ENCODE assay signal across 16 cellular contexts in the genomic region with DNA sequence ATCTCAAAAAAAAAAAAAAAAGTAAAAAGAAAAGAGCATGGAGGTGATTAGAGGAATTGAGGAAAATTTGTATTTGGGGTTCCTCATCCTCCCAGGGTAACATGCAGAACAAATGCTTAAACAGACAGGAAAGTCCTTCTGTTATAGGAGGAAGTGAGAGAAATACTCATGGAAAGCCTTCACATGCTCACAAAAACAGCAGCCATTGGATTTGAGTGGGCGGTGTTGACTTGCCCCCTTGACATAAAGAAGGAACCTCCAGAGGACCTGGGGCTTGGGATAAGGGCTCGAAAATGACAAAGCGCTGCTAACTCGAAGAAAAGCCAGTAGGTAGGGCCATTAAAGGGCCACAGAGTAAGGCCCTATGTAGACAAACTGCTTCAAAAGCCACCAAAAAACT. TPM values are rescaled to one million over a fixed set of nuclear protein-coding genes. Genes with fewer than 3 reads are reported as not detected.
DNase-seq lines count a peak whose midpoint lies in the region; ATAC-seq, FAIRE-seq and TF ChIP-seq lines count a peak whose summit lies in the region.
"Had no signal": no experiment of that assay in that cellular context is flagged by ENCODE, and none has a peak within 500 bp of the region (broad histone marks: within the 10 kb centered on the region; RNA-seq: fewer than 3 reads in every experiment).

No MANE protein-coding gene starts in this region.

- H3K4me1 ChIP-seq in right lobe of liver (peaks cover 0 to 11% (median 0%) of the 10 kb centered on the region in 4 donors), ovary (ENCODE audit: insufficient read depth) (no peaks in the 10 kb centered on the region)

- peak overlapping the region; percentile 66 for H3K27ac Mint-ChIP-seq in stimulated activated naive CD8-positive, alpha-beta T cell treated with anti-CD3 and anti-CD28 coated beads, Interleukin-15, Interleukin-2, amounts not matched to agents 100 ng/mL and 50 ng/mL, for 24 hours
- peak overlapping the region; percentile 77 for H3K27ac Mint-ChIP-seq in activated T-helper 1 cell treated with anti-CD3 and anti-CD28 coated beads, Interleukin-12 subunit alpha, Interleukin-12 subunit beta, Interleukin-2, Interleukin-4 antibody, amounts not matched to agents 30 ng/mL and 10 ng/mL and 1 ng/mL, durations not matched to agents 14 hours and 24 hours and 36 hours
- H3K27ac Mint-ChIP-seq: WTC11 had no signal

- TF ChIP-seq POLR2A in right lobe of liver (IDR thresholded peaks at IDR 0.05): no peak
- no peak for TF ChIP-seq POLR2A in ovary (IDR thresholded peaks at IDR 0.05)

- H3K27ac ChIP-seq in right lobe of liver: peak overlapping the region in 1 of 3 donors; percentile 2
- no peak overlapping the region for H3K27ac ChIP-seq in ovary
- H3K27ac ChIP-seq: C4-2B, cardiac muscle cell had no signal

- no peaks in the 10 kb centered on the region for H3K9me3 ChIP-seq in right lobe of liver
- H3K9me3 ChIP-seq in ovary: no peaks in the 10 kb centered on the region

- TF ChIP-seq CTCF in right lobe of liver (IDR thresholded peaks at IDR 0.05) (no peak), ovary (IDR thresholded peaks at IDR 0.05) (no peak)

- H3K4me3 ChIP-seq in right lobe of liver: no peak overlapping the region
- H3K4me3 ChIP-seq in ovary: no peak overlapping the region
- H3K4me3 ChIP-seq: cardiac muscle cell had no signal

- H3K27me3 ChIP-seq in right lobe of liver (no peaks in the 10 kb centered on the region), ovary (no peaks in the 10 kb centered on the region)
- H3K27me3 ChIP-seq: cardiac muscle cell had no signal

- H3K27me3 Mint-ChIP-seq in stimulated activated naive CD8-positive, alpha-beta T cell treated with anti-CD3 and anti-CD28 coated beads, Interleukin-15, Interleukin-2, amounts not matched to agents 100 ng/mL and 50 ng/mL, for 24 hours: no peaks in the 10 kb centered on the region
- no peaks in the 10 kb centered on the region for H3K27me3 Mint-ChIP-seq in activated T-helper 1 cell treated with anti-CD3 and anti-CD28 coated beads, Interleukin-12 subunit alpha, Interleukin-12 subunit beta, Interleukin-2, Interleukin-4 antibody, amounts not matched to agents 30 ng/mL and 10 ng/mL and 1 ng/mL, durations not matched to agents 14 hours and 24 hours and 36 hours (ENCODE audit: insufficient read depth)

- no peaks in the 10 kb centered on the region for H3K36me3 ChIP-seq in right lobe of liver
- H3K36me3 ChIP-seq in ovary: no peaks in the 10 kb centered on the region
- H3K36me3 ChIP-seq: cardiac muscle cell had no signal

- no peak for FAIRE-seq in RCC 7860 (lab: Jason Lieb, UNC)

- DNase-seq in stimulated activated naive CD8-positive, alpha-beta T cell treated with anti-CD3 and anti-CD28 coated beads, Interleukin-15, Interleukin-2, amounts not matched to agents 100 U/mL and 50 U/mL, for 24 hours: no peak
- DNase-seq in activated T-helper 1 cell treated with anti-CD3 and anti-CD28 coated beads, Interleukin-12 subunit alpha, Interleukin-12 subunit beta, Interleukin-2, Interleukin-4 antibody, amounts not matched to agents 30 ng/mL and 10 ng/mL and 1 ng/mL, durations not matched to agents 14 hours and 24 hours and 36 hours (ENCODE audit: low spot score): no peak
- DNase-seq in right lobe of liver: no peak
- no peak for DNase-seq in DMS53 (lab: John Stamatoyannopoulos, UW)
- DNase-seq in RCC 7860 (ENCODE audit: low spot score): no peak
- DNase-seq in ovary: no peak
- DNase-seq: islet precursor cell; Kasumi-1; NCI-H2081; stimulated activated naive CD4-positive, alpha-beta T cell treated with Interleukin-2 at 50 U/mL for 16 hours had no signal

- intact Hi-C loops in activated T-helper 1 cell treated with anti-CD3 and anti-CD28 coated beads, Interleukin-12 subunit alpha, Interleukin-12 subunit beta, Interleukin-2, Interleukin-4 antibody, amounts not matched to agents 30 ng/mL and 10 ng/mL and 1 ng/mL, durations not matched to agents 14 hours and 24 hours and 36 hours (cut with micrococcal nuclease): loop anchor here (2.0 kb wide), 1 partner anchor 14 kb away; no protein-coding TSS in a partner anchor
- intact Hi-C loops in right lobe of liver (cut with DNase I) (no loop called here), ovary (cut with DNase I) (no loop called here)

- no peaks in the 10 kb centered on the region for H3K9me3 Mint-ChIP-seq in stimulated activated naive CD8-positive, alpha-beta T cell treated with anti-CD3 and anti-CD28 coated beads, Interleukin-15, Interleukin-2, amounts not matched to agents 100 ng/mL and 50 ng/mL, for 24 hours
- H3K9me3 Mint-ChIP-seq in activated T-helper 1 cell treated with anti-CD3 and anti-CD28 coated beads, Interleukin-12 subunit alpha, Interleukin-12 subunit beta, Interleukin-2, Interleukin-4 antibody, amounts not matched to agents 30 ng/mL and 10 ng/mL and 1 ng/mL, durations not matched to agents 14 hours and 24 hours and 36 hours: no peaks in the 10 kb centered on the region

- peaks cover 63% of the 10 kb centered on the region for H3K4me1 Mint-ChIP-seq in stimulated activated naive CD8-positive, alpha-beta T cell treated with anti-CD3 and anti-CD28 coated beads, Interleukin-15, Interleukin-2, amounts not matched to agents 100 ng/mL and 50 ng/mL, for 24 hours (ENCODE audit: low read depth)
- peaks cover 27% of the 10 kb centered on the region for H3K4me1 Mint-ChIP-seq in activated T-helper 1 cell treated with anti-CD3 and anti-CD28 coated beads, Interleukin-12 subunit alpha, Interleukin-12 subunit beta, Interleukin-2, Interleukin-4 antibody, amounts not matched to agents 30 ng/mL and 10 ng/mL and 1 ng/mL, durations not matched to agents 14 hours and 24 hours and 36 hours (ENCODE audit: low read depth)

- H3K36me3 Mint-ChIP-seq in stimulated activated naive CD8-positive, alpha-beta T cell treated with anti-CD3 and anti-CD28 coated beads, Interleukin-15, Interleukin-2, amounts not matched to agents 100 ng/mL and 50 ng/mL, for 24 hours (ENCODE audit: low read depth): no peaks in the 10 kb centered on the region
- peaks cover 4% of the 10 kb centered on the region for H3K36me3 Mint-ChIP-seq in activated T-helper 1 cell treated with anti-CD3 and anti-CD28 coated beads, Interleukin-12 subunit alpha, Interleukin-12 subunit beta, Interleukin-2, Interleukin-4 antibody, amounts not matched to agents 30 ng/mL and 10 ng/mL and 1 ng/mL, durations not matched to agents 14 hours and 24 hours and 36 hours (ENCODE audit: low read depth)
- H3K36me3 Mint-ChIP-seq: WTC11 had no signal

- 94% methylated on average over 3 of the region's 4 CpGs for WGBS in right lobe of liver (ENCODE audit: insufficient coverage, low coverage, low lambda C conversion rate, missing lambda C conversion rate)
- 94 to 98% (median 95%) methylated on average over 4 of the region's 4 CpGs for WGBS in ovary, 3 donors

- H3K4me3 Mint-ChIP-seq in stimulated activated naive CD8-positive, alpha-beta T cell treated with anti-CD3 and anti-CD28 coated beads, Interleukin-15, Interleukin-2, amounts not matched to agents 100 ng/mL and 50 ng/mL, for 24 hours: peak overlapping the region; percentile 56
- peak overlapping the region; percentile 53 for H3K4me3 Mint-ChIP-seq in activated T-helper 1 cell treated with anti-CD3 and anti-CD28 coated beads, Interleukin-12 subunit alpha, Interleukin-12 subunit beta, Interleukin-2, Interleukin-4 antibody, amounts not matched to agents 30 ng/mL and 10 ng/mL and 1 ng/mL, durations not matched to agents 14 hours and 24 hours and 36 hours
- H3K4me3 Mint-ChIP-seq: WTC11 had no signal

- TF ChIP-seq EP300 in ovary (IDR thresholded peaks at IDR 0.05): no peak

- no peak for ATAC-seq in stimulated activated naive CD8-positive, alpha-beta T cell treated with anti-CD3 and anti-CD28 coated beads, Interleukin-15, Interleukin-2, amounts not matched to agents 100 U/mL and 50 U/mL, for 24 hours
- ATAC-seq in right lobe of liver: peak; percentile 10 to 55 (median 41)
- no peak for ATAC-seq in HG02678 (IDR thresholded peaks at IDR 0.05; ENCODE audit: unreplicated experiment)
- ATAC-seq: HCT116 had no signal

RNA-seq across cellular contexts. Expression of a gene that starts 17.5 kb away (rescaled TPM):
- 55.0 and 59.9 TPM in 2 replicates for total RNA-seq in activated T-helper 1 cell treated with anti-CD3 and anti-CD28 coated beads, Interleukin-12 subunit alpha, Interleukin-12 subunit beta, Interleukin-2, Interleukin-4 antibody, amounts not matched to agents 30 ng/mL and 10 ng/mL and 1 ng/mL, durations not matched to agents 14 hours and 24 hours and 36 hours
- total RNA-seq in right lobe of liver: 10 to 100 TPM; 22.6 to 40.5 (median 30.7) TPM
- 100 to 1,000 TPM in 4 of 7 donors, 10 to 100 TPM in 3; 25.4 to 161 (median 103) TPM for total RNA-seq in ovary
- polyA plus RNA-seq in ovary: 100 to 1,000 TPM in 1 of 2 donors, 10 to 100 TPM in 1; 43.7 to 184 TPM

Comparison
In these comparisons a context has a peak if more than half of its experiments do, and no peak if none do; other contexts are left out.
1. ATAC-seq: peak in right lobe of liver (4 of 4); none in stimulated activated naive CD8-positive, alpha-beta T cell treated with anti-CD3 and anti-CD28 coated beads, Interleukin-15, Interleukin-2, amounts not matched to agents 100 U/mL and 50 U/mL, for 24 hours (single experiment) and HG02678 (single experiment).